In genomic region chr4:3227878-3228675, GRCh38 we compare ENCODE assay signal across 17 cellular contexts. TPM values are rescaled to one million over a fixed set of nuclear protein-coding genes. Genes with fewer than 3 reads are reported as not detected.
A peak's percentile ranks its signal among the peaks of the same experiment; 100 is the strongest.
DNase-seq lines count a peak whose midpoint lies in the region; ATAC-seq, FAIRE-seq and TF ChIP-seq lines count a peak whose summit lies in the region.
"Had no signal": no experiment of that assay in that cellular context is flagged by ENCODE, and none has a peak within 500 bp of the region (broad histone marks: within the 10 kb centered on the region; RNA-seq: fewer than 3 reads in every experiment).

No MANE protein-coding gene starts in this region.

- H3K4me3 ChIP-seq in GM23248 (no peak overlapping the region), bronchial epithelial cell (ENCODE audit: low read depth, low read length) (no peak overlapping the region), sigmoid colon (no peak overlapping the region)
- H3K4me3 ChIP-seq: esophagus squamous epithelium, GM23338, Peyer's patch, SK-N-MC, transverse colon had no signal

- no peak for TF ChIP-seq POLR2A in sigmoid colon (IDR thresholded peaks at IDR 0.05)

- H4K20me1 ChIP-seq in GM23248 (ENCODE audit: insufficient read depth): no peaks in the 10 kb centered on the region

- H2AFZ ChIP-seq in GM23248: no peak overlapping the region
- H2AFZ ChIP-seq: GM23338 had no signal

- H3K9me2 ChIP-seq in GM23248 (ENCODE audit: insufficient read depth): no peaks in the 10 kb centered on the region

- H3F3A ChIP-seq in GM23248 (ENCODE audit: insufficient read depth): no peaks in the 10 kb centered on the region

- ATAC-seq in GM18511 (IDR thresholded peaks at IDR 0.05; ENCODE audit: unreplicated experiment) (no peak), GM19452 (IDR thresholded peaks at IDR 0.05; ENCODE audit: unreplicated experiment) (no peak)
- ATAC-seq: GM23338, T-helper 17 cell had no signal

- peak; percentile 81 for FAIRE-seq in bronchial epithelial cell (lab: Jason Lieb, UNC)
- FAIRE-seq: colon had no signal

- H3K27ac ChIP-seq in GM23248 (no peak overlapping the region), sigmoid colon (no peak overlapping the region)
- H3K27ac ChIP-seq: esophagus squamous epithelium, SK-N-MC, transverse colon had no signal

- 83 to 84% methylated on average over 22 to 23 of the region's 23 CpGs for WGBS in GM23248 (ENCODE audit: low coverage in 1 of 2, low lambda C conversion rate in 2 of 2, missing lambda C conversion rate in 2 of 2), 2 experiments
- WGBS in sigmoid colon, 2 donors: 89 to 90% methylated on average over 23 of the region's 23 CpGs

- no peak overlapping the region for H3K9ac ChIP-seq in GM23248

- no peaks in the 10 kb centered on the region for H3K4me1 ChIP-seq in GM23248 (ENCODE audit: insufficient read depth)
- peaks cover 0 to 19% (median 9%) of the 10 kb centered on the region in 4 donors for H3K4me1 ChIP-seq in sigmoid colon
- H3K4me1 ChIP-seq: Peyer's patch, transverse colon had no signal

- H3K9me3 ChIP-seq in GM23248 (ENCODE audit: low read depth): no peaks in the 10 kb centered on the region
- no peaks in the 10 kb centered on the region for H3K9me3 ChIP-seq in sigmoid colon
- H3K9me3 ChIP-seq: esophagus squamous epithelium, Peyer's patch, transverse colon had no signal

- no peaks in the 10 kb centered on the region for H3K79me2 ChIP-seq in GM23248 (ENCODE audit: insufficient read depth)

- peak; percentile 32 for DNase-seq in GM23248
- no peak for DNase-seq in bronchial epithelial cell (ENCODE audit: low read depth)
- peak; percentile 50 for DNase-seq in hepatic stellate cell (ENCODE audit: low spot score)
- peak; percentile 49 for DNase-seq in sigmoid colon
- no peak for DNase-seq in medulla oblongata (ENCODE audit: extremely low spot score)
- no peak for DNase-seq in ACHN
- DNase-seq: activated CD4-positive, alpha-beta T cell treated with anti-CD3 and anti-CD28 coated beads, Interleukin-2, amount 10 ng/mL, durations not matched to agents 24 days and 14 days; esophagus squamous epithelium; NCI-H2081 treated with DMSO at 0.1 percent for 48 hours; T-helper 17 cell; transverse colon had no signal

- TF ChIP-seq CTCF in bronchial epithelial cell (IDR thresholded peaks at IDR 0.05; ENCODE audit: insufficient read depth, low read length, severe bottlenecking) (no peak), sigmoid colon (IDR thresholded peaks at IDR 0.05) (no peak)

- intact Hi-C loops in sigmoid colon (cut with DNase I): no loop called here

- H3K4me2 ChIP-seq in GM23248 (ENCODE audit: unreplicated experiment): no peak overlapping the region
- H3K4me2 ChIP-seq: GM23338 had no signal

- TF ChIP-seq EP300 in sigmoid colon (IDR thresholded peaks at IDR 0.05): no peak

- H3K36me3 ChIP-seq in GM23248 (ENCODE audit: low read depth): peaks cover 4% of the 10 kb centered on the region; the same call in 1 of the 2 replicates
- H3K36me3 ChIP-seq in bronchial epithelial cell (ENCODE audit: control insufficient read depth, insufficient read depth, low read length): peaks cover 27% of the 10 kb centered on the region
- peaks cover 30 to 77% (median 55%) of the 10 kb centered on the region in 4 donors for H3K36me3 ChIP-seq in sigmoid colon

- H3K27me3 ChIP-seq in GM23248 (replicated peaks; ENCODE audit: insufficient read depth) (no peaks in the 10 kb centered on the region), bronchial epithelial cell (ENCODE audit: control insufficient read depth, insufficient read depth, low read length) (no peaks in the 10 kb centered on the region), sigmoid colon (no peaks in the 10 kb centered on the region)
- H3K27me3 ChIP-seq: esophagus squamous epithelium, Peyer's patch, transverse colon had no signal

- in situ Hi-C loops in GM23248 (cut with MboI): no loop called here
- in situ Hi-C loops in ACHN (cut with HindIII; ENCODE audit: low pct_ligation_motif_present, low pct_unique_long_range_greater_than_20kb, low sequenced_read_pairs): no loop called here

RNA-seq across cellular contexts. Expression of gene MSANTD1, which starts 20.9 kb away (rescaled TPM):
- 2.1 TPM in 1 of 2 replicates, not detected in the other for total RNA-seq in GM23248 (2014; rRNA removed; shearing (Covaris generic))
- 0.08 TPM in 1 of 2 replicates, not detected in the other for polyA plus RNA-seq in GM23248 (2016; fragmentation: Nextera tagmentation; extraction: Ambion mirVana)
- total RNA-seq in bronchial epithelial cell: 0.26 and 0.64 TPM in 2 replicates
- total RNA-seq in sigmoid colon: 1 to 10 TPM in 2 of 4 donors, under 1 TPM in 2; 0.16 to 1.2 (median 0.73) TPM
- under 1 TPM in 2 of 3 donors, not detected in 1; under 0.01 to 0.44 TPM for polyA plus RNA-seq in sigmoid colon

Comparison
In these comparisons a context has a peak if more than half of its experiments do, and no peak if none do; other contexts are left out.
1. DNase-seq: peak in GM23248 (single experiment), hepatic stellate cell (single experiment) and sigmoid colon (single experiment); none in bronchial epithelial cell (single experiment), medulla oblongata (single experiment) and ACHN (single experiment).